ENCODE assay signal across 28 cellular contexts in the genomic region with DNA sequence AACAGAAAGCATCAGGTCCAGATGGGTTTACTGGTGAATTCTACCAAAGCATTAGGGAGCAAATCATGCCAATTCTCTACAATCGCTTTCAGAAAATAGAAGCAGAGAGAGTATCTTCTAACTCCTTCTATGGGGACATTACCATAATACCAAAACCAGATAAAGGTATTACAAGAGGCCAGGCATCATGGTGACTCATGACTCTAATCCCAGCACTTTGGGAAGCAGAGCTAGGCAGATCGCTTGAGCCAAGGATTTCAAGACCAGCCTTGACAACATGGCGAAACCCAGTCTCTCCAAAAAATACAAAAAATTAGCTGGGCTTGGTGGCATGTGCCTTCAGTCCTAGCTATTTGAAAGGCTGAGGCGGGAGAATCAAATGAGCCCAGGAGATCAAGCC. TPM values are rescaled to one million over a fixed set of nuclear protein-coding genes. Genes with fewer than 3 reads are reported as not detected.
"Had no signal": no experiment of that assay in that cellular context is flagged by ENCODE, and none has a peak within 500 bp of the region (broad histone marks: within the 10 kb centered on the region; RNA-seq: fewer than 3 reads in every experiment).

No MANE protein-coding gene starts in this region.

- H3K4me1 Mint-ChIP-seq: memory B cell; nephron; neural progenitor cell; stimulated activated naive B cell treated with anti-CD40 and anti-IgM and Interleukin-4, amounts not matched to agents 10 μg/mL and 1 μg/mL and 100 μg/mL, for 72 hours had no signal

- H2AFZ ChIP-seq: neural progenitor cell, parathyroid adenoma had no signal

- H3K27ac ChIP-seq: esophagus squamous epithelium, neural progenitor cell, parathyroid adenoma, right atrium auricular region, thoracic aorta, tibial nerve, upper lobe of right lung, uterus had no signal

- H3K36me3 ChIP-seq: uterus had no signal

- H3K9ac ChIP-seq: neural progenitor cell, parathyroid adenoma had no signal

- H3K9me3 ChIP-seq: esophagus squamous epithelium, mucosa of descending colon, right atrium auricular region, thoracic aorta, tibial nerve, upper lobe of right lung, uterus had no signal

- H3K4me3 Mint-ChIP-seq: immature natural killer cell; memory B cell; naive thymus-derived CD4-positive, alpha-beta T cell; nephron; neural progenitor cell; stimulated activated naive B cell treated with anti-CD40 and anti-IgM and Interleukin-4, amounts not matched to agents 10 μg/mL and 1 μg/mL and 100 μg/mL, for 72 hours; stimulated activated naive CD8-positive, alpha-beta T cell treated with anti-CD3 and anti-CD28 coated beads, Interleukin-15, Interleukin-2, amounts not matched to agents 100 ng/mL and 50 ng/mL, for 24 hours had no signal

- H3K27ac Mint-ChIP-seq: memory B cell; naive thymus-derived CD4-positive, alpha-beta T cell; nephron; neural progenitor cell; progenitor cell of endocrine pancreas; stimulated activated naive CD8-positive, alpha-beta T cell treated with anti-CD3 and anti-CD28 coated beads, Interleukin-15, Interleukin-2, amounts not matched to agents 100 ng/mL and 50 ng/mL, for 24 hours had no signal

- H3K4me3 ChIP-seq: dorsolateral prefrontal cortex, esophagus squamous epithelium, lung, mucosa of descending colon, neural progenitor cell, right atrium auricular region, thoracic aorta, tibial nerve, upper lobe of right lung, uterus had no signal

- H3K27me3 ChIP-seq: dorsolateral prefrontal cortex, esophagus squamous epithelium, neural progenitor cell, right atrium auricular region, tibial nerve, upper lobe of right lung, uterus had no signal

- DNase-seq: cerebellar nuclear complex; dorsolateral prefrontal cortex; effector CD4-positive, alpha-beta T cell; esophagus squamous epithelium; hypothalamus; immature natural killer cell; kidney; mucosa of descending colon; naive thymus-derived CD4-positive, alpha-beta T cell; stimulated activated CD4-positive, alpha-beta T cell treated with anti-CD3 and anti-CD28 coated beads, Interleukin-15, amount 100 ng/mL, for 24 hours; stimulated activated CD4-positive, alpha-beta T cell treated with anti-CD3 and anti-CD28 coated beads, Interleukin-2, amount 100 ng/mL, for 48 hours; stimulated activated naive B cell treated with anti-CD40 and anti-IgM and Interleukin-4, amounts not matched to agents 10 μg/mL and 1 μg/mL and 100 μg/mL, for 72 hours; upper lobe of right lung; uterus had no signal

- H3K27me3 Mint-ChIP-seq: memory B cell; naive thymus-derived CD4-positive, alpha-beta T cell; progenitor cell of endocrine pancreas; stimulated activated naive B cell treated with anti-CD40 and anti-IgM and Interleukin-4, amounts not matched to agents 10 μg/mL and 1 μg/mL and 100 μg/mL, for 72 hours; stimulated activated naive CD8-positive, alpha-beta T cell treated with anti-CD3 and anti-CD28 coated beads, Interleukin-15, Interleukin-2, amounts not matched to agents 100 ng/mL and 50 ng/mL, for 24 hours had no signal

- H3K9me3 Mint-ChIP-seq: immature natural killer cell; memory B cell; naive thymus-derived CD4-positive, alpha-beta T cell; nephron; neural progenitor cell; stimulated activated naive B cell treated with anti-CD40 and anti-IgM and Interleukin-4, amounts not matched to agents 10 μg/mL and 1 μg/mL and 100 μg/mL, for 72 hours; stimulated activated naive CD8-positive, alpha-beta T cell treated with anti-CD3 and anti-CD28 coated beads, Interleukin-15, Interleukin-2, amounts not matched to agents 100 ng/mL and 50 ng/mL, for 24 hours had no signal

- H3K4me2 ChIP-seq: neural progenitor cell had no signal

- H3K4me1 ChIP-seq: esophagus squamous epithelium, neural progenitor cell, parathyroid adenoma, right atrium auricular region, tibial nerve, upper lobe of right lung, uterus had no signal

RNA-seq across cellular contexts. Expression of a gene that starts 23.0 kb away (rescaled TPM):
- total RNA-seq: esophagus squamous epithelium; kidney; left lobe of liver; mucosa of descending colon; naive thymus-derived CD4-positive, alpha-beta T cell; osteoblast; thoracic aorta; tibial nerve; upper lobe of right lung had no signal
- polyA plus RNA-seq: liver; naive thymus-derived CD4-positive, alpha-beta T cell had no signal

RNA-seq across cellular contexts. Expression of a gene that starts 26.8 kb away (rescaled TPM):
- total RNA-seq: epithelial cell of proximal tubule, osteoblast, progenitor cell of endocrine pancreas had no signal
- polyA plus RNA-seq: naive thymus-derived CD4-positive, alpha-beta T cell had no signal

RNA-seq across cellular contexts. Expression of a gene that starts 30.6 kb away (rescaled TPM):
- total RNA-seq: epithelial cell of proximal tubule, osteoblast, progenitor cell of endocrine pancreas had no signal
